Comparison of ENCODE assay signal across 8 cellular contexts in genomic region chr11:129364143-129364654, GRCh38. TPM values are rescaled to one million over a fixed set of nuclear protein-coding genes. Genes with fewer than 3 reads are reported as not detected.
A peak's percentile ranks its signal among the peaks of the same experiment; 100 is the strongest.
DNase-seq lines count a peak whose midpoint lies in the region; ATAC-seq and TF ChIP-seq lines count a peak whose summit lies in the region.

No MANE protein-coding gene starts in this region.

- TF ChIP-seq RAD21 in liver (IDR thresholded peaks at IDR 0.05), result peak; percentile 97 to 98

- no peak overlapping the region for H3K4me3 Mint-ChIP-seq in chondrocyte (ENCODE audit: unreplicated experiment)

- WGBS in liver, result under 1% methylated on average over 19 of the region's 19 CpGs

- POLR2A ChIA-PET in BJ (lab: Charles Lee), result no interaction called here

- H3K4me3 ChIP-seq in BJ (ENCODE audit: low read depth, low read length) (no peak overlapping the region), liver (ENCODE audit: low read depth in 1 of 3, low read length in 3 of 3) (peak overlapping the region in 2 of 3 donors; percentile 28 to 51)

- no peak overlapping the region for H3K27ac Mint-ChIP-seq in chondrocyte (ENCODE audit: unreplicated experiment)

- ATAC-seq in GM19025 (IDR thresholded peaks at IDR 0.05; ENCODE audit: low read depth, unreplicated experiment), result peak; percentile 99
- peak; percentile 100 for ATAC-seq in HG03159 (IDR thresholded peaks at IDR 0.05; ENCODE audit: unreplicated experiment)

- H3K27me3 ChIP-seq in BJ (ENCODE audit: control insufficient read depth, insufficient read depth, low read length) (peaks cover 9% of the 10 kb centered on the region), liver (ENCODE audit: control insufficient read depth in 4 of 4, insufficient read depth in 4 of 4, low read length in 3 of 4) (peaks cover 0 to 23% (median under 1%) of the 10 kb centered on the region in 4 donors)

- no peaks in the 10 kb centered on the region for H3K4me1 Mint-ChIP-seq in chondrocyte (ENCODE audit: low read depth)

- CTCF ChIA-PET in BJ (lab: Yijun Ruan, JAX), result interaction anchor here (0.6 to 4.7 kb wide), 13 partner anchors 11 to 1716 kb away, joined by 3 to 73 read pairs (median 4); no protein-coding TSS in a partner anchor

- H3K36me3 ChIP-seq in BJ (ENCODE audit: control insufficient read depth, insufficient read depth, low read length), result no peaks in the 10 kb centered on the region
- no peaks in the 10 kb centered on the region for H3K36me3 ChIP-seq in liver (ENCODE audit: control insufficient read depth in 4 of 4, insufficient read depth in 3 of 4, low read depth in 1 of 4, low read length in 3 of 4)

- H3K36me3 Mint-ChIP-seq in chondrocyte (ENCODE audit: low read depth), result peaks cover 7% of the 10 kb centered on the region

- peaks cover 53% of the 10 kb centered on the region for H3K27me3 Mint-ChIP-seq in chondrocyte (ENCODE audit: low read depth)

- H3K9me3 ChIP-seq in liver (ENCODE audit: control insufficient read depth in 4 of 4, low read length in 3 of 4), result peaks cover 0 to 7% (median 0%) of the 10 kb centered on the region in 4 donors

- H3K27ac ChIP-seq in liver (ENCODE audit: low read depth in 1 of 2, low read length in 2 of 2), result no peak overlapping the region

- no peak overlapping the region for H3K9ac ChIP-seq in liver (ENCODE audit: low read depth in 1 of 2, low read length in 2 of 2)

- TF ChIP-seq CTCF in BJ (IDR thresholded peaks at IDR 0.05; ENCODE audit: insufficient read depth, low read depth, low read length) (peak; percentile 100), chondrocyte (IDR thresholded peaks at IDR 0.05) (peak; percentile 100), liver (IDR thresholded peaks at IDR 0.05; ENCODE audit: low read depth, low read length, missing input control) (peak; percentile 100)

- H3K9me3 Mint-ChIP-seq in chondrocyte (ENCODE audit: low read depth), result peaks cover 12% of the 10 kb centered on the region

- peaks cover 0 to 8% (median 2%) of the 10 kb centered on the region in 4 donors for H3K4me1 ChIP-seq in liver (ENCODE audit: control insufficient read depth in 4 of 4, insufficient read depth in 4 of 4, low read length in 3 of 4)

- DNase-seq in BJ (ENCODE audit: low read depth), result peak; percentile 18
- DNase-seq in NCI-H345 (lab: John Stamatoyannopoulos, UW), result peak; percentile 87
- peak; percentile 71 for DNase-seq in activated CD4-positive, CD25-positive, alpha-beta regulatory T cell treated with anti-CD3 and anti-CD28 coated beads, Interleukin-2, amount 50 U/mL, for 72 hours
- no peak for DNase-seq in chondrocyte (ENCODE audit: low spot score)
- DNase-seq in stimulated activated CD4-positive, alpha-beta T cell treated with anti-CD3 and anti-CD28 coated beads, TNF-alpha, amount 100 ng/mL, for 24 hours (ENCODE audit: low read depth in 3 of 3), result peak; percentile 53 to 78 (median 56)

TF ChIP-seq in liver, 16 proteins besides CTCF, POLR2A, EP300 and RAD21:
- TF ChIP-seq FOXA2 (IDR thresholded peaks at IDR 0.05) (no peak), NR2F2 (IDR thresholded peaks at IDR 0.05) (no peak), ATF3 (IDR thresholded peaks at IDR 0.05) (peak; percentile 26), SP1 (IDR thresholded peaks at IDR 0.05) (no peak), HNF4A (conservative IDR thresholded peaks at IDR 0.05) (no peak), GABPA (IDR thresholded peaks at IDR 0.05 in 1 of 2, conservative IDR thresholded peaks at IDR 0.05 in 1 of 2) (no peak), RXRA (IDR thresholded peaks at IDR 0.05) (peak in 1 of 2 donors; percentile 42), REST (IDR thresholded peaks at IDR 0.05) (no peak), MAX (IDR thresholded peaks at IDR 0.05) (peak; percentile 4), ZBTB33 (IDR thresholded peaks at IDR 0.05) (no peak), FOXA1 (IDR thresholded peaks at IDR 0.05) (no peak), TAF1 (conservative IDR thresholded peaks at IDR 0.05) (no peak), JUND (IDR thresholded peaks at IDR 0.05) (no peak), YY1 (IDR thresholded peaks at IDR 0.05) (peak; percentile 32), HNF4G (IDR thresholded peaks at IDR 0.05) (no peak)

RNA-seq across cellular contexts. Expression of gene BARX2, which starts 11.4 kb away (rescaled TPM):
- not detected in 2 replicates for polyA plus RNA-seq in BJ (2011; rRNA removed)
- polyA minus RNA-seq in BJ (2011; rRNA and poly(A)+ RNA removed), result not detected in 2 replicates
- not detected in 3 replicates for total RNA-seq in chondrocyte
- total RNA-seq in liver, result not detected
- not detected for polyA plus RNA-seq in liver
